14 cellular contexts compared by ENCODE assay signal in genomic region chr21:42080788-42081083, GRCh38. TPM values are rescaled to one million over a fixed set of nuclear protein-coding genes. Genes with fewer than 3 reads are reported as not detected.
DNase-seq lines count a peak whose midpoint lies in the region; ATAC-seq, FAIRE-seq and TF ChIP-seq lines count a peak whose summit lies in the region.
"Had no signal": no experiment of that assay in that cellular context is flagged by ENCODE, and none has a peak within 500 bp of the region (broad histone marks: within the 10 kb centered on the region; RNA-seq: fewer than 3 reads in every experiment).

No MANE protein-coding gene starts in this region.

- H3K4me3 ChIP-seq in AG04450 (ENCODE audit: low read depth, low read length) (no peak overlapping the region), astrocyte (ENCODE audit: insufficient read depth, low read depth, low read length) (no peak overlapping the region), keratinocyte (ENCODE audit: control insufficient read depth in 2 of 3, extremely low read depth in 1 of 3, insufficient read depth in 2 of 3, low read depth in 1 of 3, low read length in 3 of 3) (no peak overlapping the region)

- H2AFZ ChIP-seq in astrocyte (ENCODE audit: low read depth, low read length) = no peak overlapping the region
- no peak overlapping the region for H2AFZ ChIP-seq in keratinocyte (ENCODE audit: control insufficient read depth, low read length)

- no peak for ATAC-seq in HG02763 (IDR thresholded peaks at IDR 0.05; ENCODE audit: unreplicated experiment)
- ATAC-seq: stimulated activated memory B cell treated with anti-CD40 and anti-IgM and Interleukin-4, amounts not matched to agents 10 μg/mL and 1 μg/mL and 100 μg/mL, for 72 hours had no signal

- H3K36me3 Mint-ChIP-seq in astrocyte (ENCODE audit: low read depth, unreplicated experiment) = peaks cover 5% of the 10 kb centered on the region
- H3K36me3 Mint-ChIP-seq: stimulated activated memory B cell treated with anti-CD40 and anti-IgM and Interleukin-4, amounts not matched to agents 10 μg/mL and 1 μg/mL and 100 μg/mL, for 72 hours had no signal

- H3K36me3 ChIP-seq in astrocyte (ENCODE audit: insufficient read depth, low read length) (no peaks in the 10 kb centered on the region), keratinocyte (ENCODE audit: control insufficient read depth in 2 of 2, extremely low read depth in 1 of 2, insufficient read depth in 2 of 2, low read length in 2 of 2) (no peaks in the 10 kb centered on the region)

- H3K9me3 Mint-ChIP-seq in astrocyte (ENCODE audit: unreplicated experiment) = no peaks in the 10 kb centered on the region
- H3K9me3 Mint-ChIP-seq: stimulated activated memory B cell treated with anti-CD40 and anti-IgM and Interleukin-4, amounts not matched to agents 10 μg/mL and 1 μg/mL and 100 μg/mL, for 72 hours had no signal

- H3K9ac ChIP-seq in astrocyte (ENCODE audit: low read length) (peak overlapping the region; percentile 30), keratinocyte (ENCODE audit: control insufficient read depth, extremely low read depth, insufficient read depth, low read length) (no peak overlapping the region)
- H3K9ac ChIP-seq: KMS-11 had no signal

- no peak overlapping the region for H3K4me3 Mint-ChIP-seq in astrocyte (ENCODE audit: unreplicated experiment)
- H3K4me3 Mint-ChIP-seq: B cell; stimulated activated memory B cell treated with anti-CD40 and anti-IgM and Interleukin-4, amounts not matched to agents 10 μg/mL and 1 μg/mL and 100 μg/mL, for 72 hours had no signal

- H3K27me3 Mint-ChIP-seq in astrocyte (ENCODE audit: low read depth, unreplicated experiment) = peaks cover 20% of the 10 kb centered on the region
- H3K27me3 Mint-ChIP-seq: B cell had no signal

- H3K27ac ChIP-seq in AG04450 (ENCODE audit: low read depth, low read length) (peak overlapping the region; percentile 11), astrocyte (ENCODE audit: low read depth, low read length) (peak overlapping the region; percentile 38), keratinocyte (ENCODE audit: control insufficient read depth, insufficient read depth, low read length) (no peak overlapping the region)
- H3K27ac ChIP-seq: KMS-11 had no signal

- TF ChIP-seq CTCF in AG04450 (IDR thresholded peaks at IDR 0.05; ENCODE audit: low read depth, low read length) (no peak), astrocyte (IDR thresholded peaks at IDR 0.05; ENCODE audit: insufficient read depth, low read depth, low read length) (no peak), keratinocyte (optimal IDR thresholded peaks at IDR 0.05 in 1 of 3, IDR thresholded peaks at IDR 0.05 in 1 of 3, conservative IDR thresholded peaks at IDR 0.05 in 1 of 3; ENCODE audit: extremely low read depth in 1 of 3, insufficient read depth in 2 of 3, low read length in 3 of 3) (no peak)

- POLR2A ChIA-PET in AG04450 (lab: Yijun Ruan, JAX) = interaction anchor here (0.7 to 1.4 kb wide), 3 partner anchors 35 to 149 kb away, joined by 3 to 4 read pairs (median 3); no protein-coding TSS in a partner anchor

- H3K79me2 ChIP-seq in astrocyte (ENCODE audit: insufficient read depth, low read length) (no peaks in the 10 kb centered on the region), keratinocyte (ENCODE audit: control insufficient read depth, insufficient read depth, low read length) (no peaks in the 10 kb centered on the region)

- peak overlapping the region; percentile 37 for H3K4me2 ChIP-seq in astrocyte (ENCODE audit: low read length)
- no peak overlapping the region for H3K4me2 ChIP-seq in keratinocyte (ENCODE audit: control insufficient read depth, extremely low read depth, insufficient read depth, low read depth, low read length)
- H3K4me2 ChIP-seq: KMS-11 had no signal

- H3K9me3 ChIP-seq in AG04450 (ENCODE audit: control insufficient read depth, insufficient read depth, low read length) = no peaks in the 10 kb centered on the region; the same call in 1 of the 2 replicates
- no peaks in the 10 kb centered on the region for H3K9me3 ChIP-seq in astrocyte (ENCODE audit: insufficient read depth, low read depth, low read length)
- no peaks in the 10 kb centered on the region for H3K9me3 ChIP-seq in keratinocyte (ENCODE audit: control insufficient read depth, low read depth, low read length)

- peaks cover 32% of the 10 kb centered on the region for H3K4me1 ChIP-seq in astrocyte (ENCODE audit: insufficient read depth, low read length)
- H3K4me1 ChIP-seq in keratinocyte (ENCODE audit: control insufficient read depth, extremely low read depth, insufficient read depth, low read length) = peaks cover 13% of the 10 kb centered on the region

- peak; percentile 69 for FAIRE-seq in astrocyte (lab: Jason Lieb, UNC)
- FAIRE-seq in keratinocyte (lab: Jason Lieb, UNC) = peak; percentile 66
- FAIRE-seq: colon had no signal

- CTCF ChIA-PET in AG04450 (lab: Charles Lee) = no interaction called here

- dilution Hi-C loops in keratinocyte (cut with MboI; ENCODE audit: extremely low pct_ligation_motif_present, low sequenced_read_pairs) = no loop called here

- H3K27me3 ChIP-seq in AG04450 (ENCODE audit: control insufficient read depth, insufficient read depth, low read length) (peaks cover 14% of the 10 kb centered on the region), astrocyte (ENCODE audit: insufficient read depth, low read length) (peaks cover 2% of the 10 kb centered on the region), keratinocyte (ENCODE audit: control insufficient read depth, extremely low read depth, insufficient read depth, low read length) (peaks cover 9% of the 10 kb centered on the region)

- no peaks in the 10 kb centered on the region for H3K9me1 ChIP-seq in keratinocyte (ENCODE audit: control insufficient read depth, extremely low read depth, insufficient read depth, low read length)

- H3K27ac Mint-ChIP-seq in astrocyte (ENCODE audit: unreplicated experiment) = peak overlapping the region; percentile 87
- H3K27ac Mint-ChIP-seq: B cell had no signal

- H3K4me1 Mint-ChIP-seq in astrocyte (ENCODE audit: low read depth, unreplicated experiment) = peaks cover 17% of the 10 kb centered on the region

- peak; percentile 68 for DNase-seq in AG04450 (ENCODE audit: low read depth, low spot score)
- DNase-seq in HS-5 (ENCODE audit: low read depth) = peak; percentile 52
- DNase-seq in astrocyte (ENCODE audit: low read depth) = peak; percentile 94
- DNase-seq in keratinocyte (ENCODE audit: low read depth, low spot score) = no peak
- DNase-seq in DMS79 (lab: John Stamatoyannopoulos, UW) = no peak
- DNase-seq in dermis blood vessel endothelial cell = no peak
- no peak for DNase-seq in RPMI8226
- DNase-seq: NCI-H748 treated with DMSO at 0.1 percent for 48 hours, T-helper 2 cell had no signal

- H4K20me1 ChIP-seq in astrocyte (ENCODE audit: insufficient read depth, low read length) (no peaks in the 10 kb centered on the region), keratinocyte (ENCODE audit: control insufficient read depth, extremely low read depth, insufficient read depth, low read length) (no peaks in the 10 kb centered on the region)

RNA-seq across cellular contexts. Expression of gene UMODL1, which starts 9.6 kb away (rescaled TPM):
- polyA plus RNA-seq in AG04450 (2011; rRNA removed) (0.01 and 0.09 TPM in 2 replicates), keratinocyte (0.03 TPM in 1 of 3 replicates, not detected in the others)
- 0.05 TPM in 1 of 2 replicates, not detected in the other for polyA minus RNA-seq in AG04450 (2011; rRNA and poly(A)+ RNA removed)
- total RNA-seq in astrocyte (0.10 TPM in 1 of 2 replicates, not detected in the other), dermis blood vessel endothelial cell (not detected in 2 replicates)
- not detected for polyA plus RNA-seq in keratinocyte (2011; ENCODE audit: low read depth)
- not detected in 2 replicates for polyA plus RNA-seq in keratinocyte (2011; cell fraction: cytosol; rRNA removed)
- not detected in 2 replicates for polyA plus RNA-seq in keratinocyte (2011; cell fraction: nucleus; rRNA removed)
- not detected in 2 replicates for polyA plus RNA-seq in keratinocyte (2012; ENCODE audit: low replicate concordance)
- polyA minus RNA-seq in keratinocyte = not detected in 3 replicates
- not detected for polyA minus RNA-seq in keratinocyte (2011; cell fraction: cytosol; rRNA and poly(A)+ RNA removed)
- polyA minus RNA-seq in keratinocyte (2011; cell fraction: nucleus; rRNA and poly(A)+ RNA removed) = not detected in 2 replicates

Comparison
In these comparisons a context has a peak if more than half of its experiments do, and no peak if none do; other contexts are left out.
1. DNase-seq: peak in AG04450 (single experiment), HS-5 (single experiment) and astrocyte (single experiment); none in keratinocyte (single experiment), DMS79 (single experiment), dermis blood vessel endothelial cell (single experiment) and RPMI8226 (single experiment).